13 cellular contexts compared by ENCODE assay signal in the genomic region with DNA sequence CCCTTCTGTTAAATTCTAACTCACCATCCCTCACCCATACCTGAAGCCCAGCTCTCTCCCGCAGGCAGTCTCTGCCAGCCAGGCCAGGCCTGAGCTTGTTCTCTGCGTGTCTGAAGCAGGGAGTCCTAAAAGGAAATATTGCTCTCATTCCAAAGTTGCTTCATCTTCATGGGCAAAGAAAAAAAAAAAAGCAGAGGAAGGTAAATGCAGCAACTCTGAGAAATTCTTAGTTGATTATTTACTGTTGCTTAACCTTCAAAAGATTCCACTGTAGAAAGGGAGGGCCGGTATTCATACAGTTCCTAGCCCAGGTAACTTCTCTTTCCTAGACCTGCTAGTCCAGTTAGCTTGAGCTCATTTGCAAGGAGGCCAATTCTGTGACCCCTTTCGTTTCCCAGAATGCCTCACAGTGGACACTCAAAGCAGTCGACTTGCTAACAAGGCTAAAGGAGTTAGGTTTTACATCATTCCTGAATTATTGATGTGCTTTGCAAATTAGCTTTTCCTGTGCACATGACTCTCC.
DNase-seq lines count a peak whose midpoint lies in the region; ATAC-seq and TF ChIP-seq lines count a peak whose summit lies in the region.
"Had no signal": no experiment of that assay in that cellular context is flagged by ENCODE, and none has a peak within 500 bp of the region (broad histone marks: within the 10 kb centered on the region; RNA-seq: fewer than 3 reads in every experiment).

No MANE protein-coding gene starts in this region.

- H3K4me1 ChIP-seq in esophagus muscularis mucosa (peaks cover 12 to 48% (median 41%) of the 10 kb centered on the region in 4 donors), mesodermal cell (ENCODE audit: control insufficient read depth, insufficient read depth, low read length, poor library complexity, severe bottlenecking) (peaks cover 5% of the 10 kb centered on the region), upper lobe of right lung (peaks cover 9% of the 10 kb centered on the region)

- no peak for TF ChIP-seq EP300 in esophagus muscularis mucosa (IDR thresholded peaks at IDR 0.05)

- DNase-seq in NCI-H526 (lab: John Stamatoyannopoulos, UW) (peak; percentile 17 to 18), NCI-H526 treated with DMSO at 0.1 percent for 48 hours (lab: John Stamatoyannopoulos, UW) (no peak), esophagus muscularis mucosa (ENCODE audit: extremely low spot score) (no peak), upper lobe of right lung (peak; percentile 69), activated gamma-delta T cell (lab: John Stamatoyannopoulos, UW) (no peak), T-helper 1 cell (no peak), midbrain (lab: John Stamatoyannopoulos, UW) (no peak)
- DNase-seq: 8988T, amygdala, NCI-H1092, NCI-H774 had no signal

- H3K4me3 ChIP-seq in esophagus muscularis mucosa (no peak overlapping the region), mesodermal cell (ENCODE audit: extremely low read depth, insufficient read depth, low read length, poor library complexity, severe bottlenecking) (no peak overlapping the region), upper lobe of right lung (no peak overlapping the region)

- WGBS in esophagus muscularis mucosa: 55% methylated on average over 5 of the region's 5 CpGs
- WGBS in mesodermal cell (ENCODE audit: insufficient coverage in 2 of 2), 2 experiments: 85 to 96% methylated on average over 3 to 4 of the region's 5 CpGs

- no peaks in the 10 kb centered on the region for H3K9me3 ChIP-seq in esophagus muscularis mucosa
- no peaks in the 10 kb centered on the region for H3K9me3 ChIP-seq in mesodermal cell (ENCODE audit: control insufficient read depth, low read length)
- H3K9me3 ChIP-seq in upper lobe of right lung: no peaks in the 10 kb centered on the region

- ATAC-seq in upper lobe of right lung: peak; percentile 88
- ATAC-seq: activated CD4-positive, CD25-positive, alpha-beta regulatory T cell treated with anti-CD3 and anti-CD28 coated beads, Interleukin-2, amount 50 U/mL, for 24 hours had no signal

- TF ChIP-seq CTCF in esophagus muscularis mucosa (IDR thresholded peaks at IDR 0.05) (no peak), upper lobe of right lung (IDR thresholded peaks at IDR 0.05) (no peak)

- TF ChIP-seq POLR2A in esophagus muscularis mucosa (IDR thresholded peaks at IDR 0.05; ENCODE audit: low read depth): no peak

- no peaks in the 10 kb centered on the region for H3K36me3 ChIP-seq in esophagus muscularis mucosa
- no peaks in the 10 kb centered on the region for H3K36me3 ChIP-seq in mesodermal cell (ENCODE audit: control insufficient read depth, insufficient read depth, low read length)
- H3K36me3 ChIP-seq in upper lobe of right lung: no peaks in the 10 kb centered on the region

- intact Hi-C loops in esophagus muscularis mucosa (cut with DNase I) (loop anchor here (10.0 kb wide), 1 partner anchor 262 kb away; no protein-coding TSS in a partner anchor), upper lobe of right lung (cut with DNase I) (no loop called here)

- H3K27ac ChIP-seq in esophagus muscularis mucosa (replicated peaks in 1 of 4) (peak overlapping the region; percentile 58 to 73 (median 67)), mesodermal cell (ENCODE audit: low read depth, low read length, severe bottlenecking) (peak overlapping the region; percentile 23), upper lobe of right lung (no peak overlapping the region)

- H3K27me3 ChIP-seq in esophagus muscularis mucosa: no peaks in the 10 kb centered on the region
- no peaks in the 10 kb centered on the region for H3K27me3 ChIP-seq in upper lobe of right lung

Comparison
In these comparisons a context has a peak if more than half of its experiments do, and no peak if none do; other contexts are left out.
1. DNase-seq: peak in NCI-H526 (2 of 2) and upper lobe of right lung (single experiment); none in NCI-H526 treated with DMSO at 0.1 percent for 48 hours (single experiment), esophagus muscularis mucosa (single experiment), activated gamma-delta T cell (single experiment), T-helper 1 cell (0 of 5) and midbrain (single experiment).